8 cellular contexts compared by ENCODE assay signal in the genomic region with DNA sequence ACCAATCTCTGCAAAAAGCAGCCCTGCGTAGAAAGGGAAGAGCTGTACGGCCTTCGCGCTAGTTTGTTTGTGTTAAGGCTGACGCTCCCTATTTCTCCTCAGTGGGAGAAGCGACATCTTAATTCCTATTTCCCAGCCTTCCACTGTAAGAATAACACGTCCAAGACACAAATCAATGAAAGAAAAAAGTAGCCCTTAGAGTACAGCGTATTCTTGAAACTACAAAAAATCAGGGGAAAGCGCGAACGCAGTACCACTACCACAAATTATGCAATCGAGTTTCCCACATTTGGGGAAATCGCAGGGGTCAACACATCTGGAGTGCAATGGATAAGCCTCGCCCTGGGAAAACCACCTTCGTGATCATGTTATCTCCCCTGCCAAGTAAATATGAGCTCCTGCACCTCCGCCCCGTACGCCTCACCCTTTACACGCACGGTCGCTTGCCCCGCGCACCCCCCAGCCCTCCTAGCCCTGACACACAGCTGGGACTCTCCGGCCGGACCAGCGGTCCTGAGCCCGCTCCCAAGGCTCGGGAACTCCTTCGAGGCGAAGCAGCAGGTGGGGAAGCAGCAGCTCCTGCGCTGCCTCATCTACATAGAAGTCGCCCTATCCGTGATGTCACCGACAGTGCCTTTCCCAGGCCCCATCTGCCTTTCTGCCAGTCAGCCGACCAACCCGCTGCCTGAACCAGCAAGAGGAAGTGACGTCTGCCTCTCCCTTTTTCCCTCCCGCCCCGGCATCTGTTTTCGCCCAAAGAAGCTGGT.
DNase-seq lines count a peak whose midpoint lies in the region; ATAC-seq and TF ChIP-seq lines count a peak whose summit lies in the region.

No MANE protein-coding gene starts in this region.

- H3K27me3 ChIP-seq in left lung: peaks cover 0 to 5% of the 10 kb centered on the region in 2 donors

- peak overlapping the region; percentile 47 to 52 for H3K4me3 ChIP-seq in left lung

- H3K4me1 ChIP-seq in left lung: peaks cover 0 to 7% of the 10 kb centered on the region in 2 donors

- peak; percentile 92 for DNase-seq in DMS 273 treated with DMSO at 0.1 percent for 48 hours (lab: John Stamatoyannopoulos, UW)
- peak; percentile 78 for DNase-seq in H4 (ENCODE audit: low spot score)
- peak; percentile 59 for DNase-seq in NCI-H446 treated with DMSO at 0.1 percent for 48 hours (lab: John Stamatoyannopoulos, UW)
- peak; percentile 89 to 91 for DNase-seq in activated CD4-positive, alpha-beta T cell treated with anti-CD3 and anti-CD28 coated beads, Interleukin-2, amount 50 U/mL, for 48 hours
- DNase-seq in dermis blood vessel endothelial cell: peak; percentile 37
- DNase-seq in left lung: peak; percentile 94 to 95
- DNase-seq in stimulated activated CD4-positive, alpha-beta T cell treated with anti-CD3 and anti-CD28 coated beads, Interleukin-1b, Interleukin-23, amount 100 ng/mL, for 48 hours: peak; percentile 96

- H3K9me3 ChIP-seq in left lung: no peaks in the 10 kb centered on the region

- no peak for TF ChIP-seq CTCF in left lung (IDR thresholded peaks at IDR 0.05)

- peak overlapping the region; percentile 81 to 90 for H3K27ac ChIP-seq in left lung

- ATAC-seq in left lung (peak; percentile 96), GM18861 (IDR thresholded peaks at IDR 0.05; ENCODE audit: unreplicated experiment) (no peak)

- intact Hi-C loops in left lung (cut with DNase I): no loop called here

- H3K36me3 ChIP-seq in left lung: no peaks in the 10 kb centered on the region

Comparison
In these comparisons a context has a peak if more than half of its experiments do, and no peak if none do; other contexts are left out.
1. DNase-seq: peak in every context shown above with its lines; median percentile 96 in stimulated activated CD4-positive, alpha-beta T cell treated with anti-CD3 and anti-CD28 coated beads, Interleukin-1b, Interleukin-23, amount 100 ng/mL, for 48 hours; 94 in left lung; 92 in DMS 273 treated with DMSO at 0.1 percent for 48 hours; 90 in activated CD4-positive, alpha-beta T cell treated with anti-CD3 and anti-CD28 coated beads, Interleukin-2, amount 50 U/mL, for 48 hours; 78 in H4; 59 in NCI-H446 treated with DMSO at 0.1 percent for 48 hours; 37 in dermis blood vessel endothelial cell.